In genomic region chr13:31627097-31627496, GRCh38 we compare ENCODE assay signal across 26 cellular contexts.
DNase-seq lines count a peak whose midpoint lies in the region; ATAC-seq and TF ChIP-seq lines count a peak whose summit lies in the region.
"Had no signal": no experiment of that assay in that cellular context is flagged by ENCODE, and none has a peak within 500 bp of the region (broad histone marks: within the 10 kb centered on the region; RNA-seq: fewer than 3 reads in every experiment).

No MANE protein-coding gene starts in this region.

- no peaks in the 10 kb centered on the region for H3K79me2 ChIP-seq in mammary epithelial cell (ENCODE audit: insufficient read depth, low read length)

- dilution Hi-C loops in mammary epithelial cell (cut with HindIII; ENCODE audit: low sequenced_read_pairs), result no loop called here

- in situ Hi-C loops in mammary epithelial cell (cut with MboI; ENCODE audit: low sequenced_read_pairs in 2 of 2) (no loop called here), HAP-1 (cut with MboI; ENCODE audit: low sequenced_read_pairs) (no loop called here)

- DNase-seq in mammary epithelial cell (peak; percentile 19), breast epithelium (ENCODE audit: low spot score in 2 of 2) (no peak), astrocyte of the hippocampus (ENCODE audit: low read depth, low spot score) (peak; percentile 12), fibroblast of villous mesenchyme (ENCODE audit: low read depth) (peak; percentile 2), HAP-1 (ENCODE audit: low spot score in 2 of 2) (no peak), nucleus accumbens (lab: John Stamatoyannopoulos, UW) (no peak), SIG-M5 treated with dmso at 0.1 percent for 504 hours (lab: John Stamatoyannopoulos, UW; ENCODE audit: unreplicated experiment) (no peak)
- DNase-seq: activated CD8-positive, alpha-beta memory T cell treated with anti-CD3 and anti-CD28 coated beads for 24 hours; activated gamma-delta T cell treated with Interleukin-2 at 50 U/mL for 16 hours; activated T-cell treated with anti-CD3 and anti-CD28 coated beads, Interleukin-2, amount 50 U/mL, for 1 hour; DMS53; foreskin keratinocyte; heart right ventricle; left colon; NCI-H146; NCI-H510A treated with DMSO at 0.1 percent for 48 hours; Peyer's patch; stimulated activated CD4-positive, alpha-beta T cell treated with anti-CD3 and anti-CD28 coated beads, Interleukin-2, amount 100 ng/mL, for 24 hours; upper lobe of left lung had no signal

- no peak for ATAC-seq in HG03097 (IDR thresholded peaks at IDR 0.05; ENCODE audit: low FRiP score, unreplicated experiment)
- ATAC-seq: foreskin keratinocyte, GM12878, heart right ventricle, left colon had no signal

- H3K36me3 ChIP-seq in mammary epithelial cell (ENCODE audit: insufficient read depth, low read length) (no peaks in the 10 kb centered on the region), breast epithelium (no peaks in the 10 kb centered on the region), HAP-1 (replicated peaks) (no peaks in the 10 kb centered on the region)
- H3K36me3 ChIP-seq: heart right ventricle, neutrophil, Peyer's patch, SJSA1, upper lobe of left lung had no signal

- no peak for TF ChIP-seq POLR2A in breast epithelium (IDR thresholded peaks at IDR 0.05)

- peaks cover 25% of the 10 kb centered on the region for H3K4me1 ChIP-seq in mammary epithelial cell (ENCODE audit: insufficient read depth, low read length)
- no peaks in the 10 kb centered on the region for H3K4me1 ChIP-seq in breast epithelium
- no peaks in the 10 kb centered on the region; the same call in 1 of the 2 replicates for H3K4me1 ChIP-seq in HAP-1
- H3K4me1 ChIP-seq: foreskin keratinocyte, Peyer's patch, upper lobe of left lung had no signal

- CTCF ChIA-PET in mammary epithelial cell (lab: Charles Lee; ENCODE audit: low non-redundant PET), result interaction anchor here (0.7 kb wide), 1 partner anchor 89 kb away, joined by 7 read pairs; no protein-coding TSS in a partner anchor

- H3K4me3 ChIP-seq in mammary epithelial cell (replicated peaks in 1 of 3; ENCODE audit: insufficient read depth in 1 of 3, low read depth in 2 of 3, low read length in 3 of 3), result no peak overlapping the region
- H3K4me3 ChIP-seq in breast epithelium, result no peak overlapping the region
- no peak overlapping the region for H3K4me3 ChIP-seq in fibroblast of villous mesenchyme (ENCODE audit: low read depth, low read length)
- no peak overlapping the region for H3K4me3 ChIP-seq in HAP-1
- H3K4me3 ChIP-seq: GM12878, heart right ventricle, Peyer's patch, SJSA1, smooth muscle cell, upper lobe of left lung had no signal

- WGBS in mammary epithelial cell (ENCODE audit: low coverage, missing lambda C conversion rate), result 67% methylated on average over 1 of the region's 1 CpG

- H3K27ac ChIP-seq in mammary epithelial cell (ENCODE audit: insufficient read depth, low read depth, low read length), result no peak overlapping the region
- no peak overlapping the region for H3K27ac ChIP-seq in breast epithelium
- H3K27ac ChIP-seq: 22Rv1, foreskin keratinocyte, heart right ventricle, KMS-11, neutrophil, Peyer's patch, SJSA1, upper lobe of left lung had no signal

- intact Hi-C loops in mammary epithelial cell (cut with micrococcal nuclease), result no loop called here
- intact Hi-C loops in breast epithelium (cut with DNase I; ENCODE audit: low total_unique reads), result no loop called here

- TF ChIP-seq CTCF in mammary epithelial cell (conservative IDR thresholded peaks at IDR 0.05 in 1 of 2, IDR thresholded peaks at IDR 0.05 in 1 of 2; ENCODE audit: extremely low read depth in 1 of 2, insufficient read depth in 1 of 2, low read depth in 1 of 2, low read length in 2 of 2) (no peak), breast epithelium (IDR thresholded peaks at IDR 0.05) (no peak), fibroblast of villous mesenchyme (IDR thresholded peaks at IDR 0.05; ENCODE audit: insufficient read depth, low read depth, low read length) (no peak)

- H3K9me3 ChIP-seq in mammary epithelial cell (replicated peaks; ENCODE audit: insufficient read depth, low read length) (no peaks in the 10 kb centered on the region), breast epithelium (no peaks in the 10 kb centered on the region), HAP-1 (no peaks in the 10 kb centered on the region)
- H3K9me3 ChIP-seq: neutrophil, Peyer's patch, SJSA1, upper lobe of left lung had no signal

- no TSS peak for BruUV-seq in mammary epithelial cell (replicated peaks; lab: Mats Ljungman, UMichigan)

- peak overlapping the region; percentile 39 for H3K4me2 ChIP-seq in mammary epithelial cell (ENCODE audit: insufficient read depth, low read depth, low read length)
- H3K4me2 ChIP-seq: KMS-11, smooth muscle cell had no signal

- H3K27me3 ChIP-seq in mammary epithelial cell (ENCODE audit: insufficient read depth, low read length), result no peaks in the 10 kb centered on the region
- H3K27me3 ChIP-seq in breast epithelium, result no peaks in the 10 kb centered on the region
- no peaks in the 10 kb centered on the region for H3K27me3 ChIP-seq in HAP-1 (ENCODE audit: low read depth)
- H3K27me3 ChIP-seq: foreskin keratinocyte, heart right ventricle, neutrophil, Peyer's patch, SJSA1, upper lobe of left lung had no signal

- no peak overlapping the region for H3K9ac ChIP-seq in mammary epithelial cell (ENCODE audit: insufficient read depth, low read length)
- H3K9ac ChIP-seq: KMS-11 had no signal

- H4K20me1 ChIP-seq in mammary epithelial cell (ENCODE audit: insufficient read depth, low read length), result no peaks in the 10 kb centered on the region

- no peak overlapping the region for H2AFZ ChIP-seq in mammary epithelial cell (ENCODE audit: low read depth, low read length)

Comparison
In these comparisons a context has a peak if more than half of its experiments do, and no peak if none do; other contexts are left out.
1. DNase-seq: peak in mammary epithelial cell (single experiment), astrocyte of the hippocampus (single experiment) and fibroblast of villous mesenchyme (single experiment); none in breast epithelium (0 of 2), HAP-1 (0 of 2), nucleus accumbens (0 of 56) and SIG-M5 treated with dmso at 0.1 percent for 504 hours (single experiment).